Comparison of ENCODE assay signal across 15 cellular contexts in the genomic region with DNA sequence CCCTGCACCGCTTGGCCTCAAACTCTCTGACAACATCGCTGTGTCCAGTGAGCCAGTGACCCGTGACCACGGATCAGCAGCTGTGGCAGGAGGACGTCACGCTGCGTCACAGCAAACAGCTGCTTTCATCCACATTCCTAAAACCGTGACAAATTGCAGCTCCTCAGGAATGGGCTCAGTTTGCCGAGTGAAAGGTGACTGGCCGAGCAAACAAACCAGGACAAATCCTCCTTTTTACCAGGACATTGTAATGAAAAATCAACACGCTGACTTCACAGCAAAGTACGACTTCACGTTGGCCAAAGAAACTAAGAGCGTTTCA. TPM values are rescaled to one million over a fixed set of nuclear protein-coding genes. Genes with fewer than 3 reads are reported as not detected.
DNase-seq lines count a peak whose midpoint lies in the region; ATAC-seq and TF ChIP-seq lines count a peak whose summit lies in the region.
"Had no signal": no experiment of that assay in that cellular context is flagged by ENCODE, and none has a peak within 500 bp of the region (broad histone marks: within the 10 kb centered on the region; RNA-seq: fewer than 3 reads in every experiment).

No MANE protein-coding gene starts in this region.

- H3F3A ChIP-seq in GM23338 (replicated peaks; ENCODE audit: low read depth): no peaks in the 10 kb centered on the region; the same call in 1 of the 2 replicates

- intact Hi-C loops in prostate gland (cut with DNase I): no loop called here

- H3K9me2 ChIP-seq in GM23338 (ENCODE audit: insufficient read depth): no peaks in the 10 kb centered on the region

- H3K27me3 Mint-ChIP-seq in GM23338 (ENCODE audit: insufficient read depth, low read depth, poor library complexity): peaks cover 9% of the 10 kb centered on the region
- H3K27me3 Mint-ChIP-seq: stimulated activated naive CD8-positive, alpha-beta T cell treated with anti-CD3 and anti-CD28 coated beads, Interleukin-15, Interleukin-2, amounts not matched to agents 100 ng/mL and 50 ng/mL, for 24 hours had no signal

- no peak for TF ChIP-seq POLR2A in prostate gland (IDR thresholded peaks at IDR 0.05)

- H3K27ac ChIP-seq in GM23338 (ENCODE audit: low read depth) (peak overlapping the region; percentile 72; the same call in 1 of the 2 replicates), SJSA1 (peak overlapping the region; percentile 68; the same call in 1 of the 2 replicates), prostate gland (peak overlapping the region; percentile 56 to 78)

- no peaks in the 10 kb centered on the region for H3K27me3 ChIP-seq in GM23338 (ENCODE audit: insufficient read depth)
- H3K27me3 ChIP-seq in SJSA1 (replicated peaks): no peaks in the 10 kb centered on the region
- no peaks in the 10 kb centered on the region for H3K27me3 ChIP-seq in prostate gland (replicated peaks; ENCODE audit: insufficient read depth)
- H3K27me3 ChIP-seq: BE2C had no signal

- TF ChIP-seq CTCF in GM23338 (conservative IDR thresholded peaks at IDR 0.05; ENCODE audit: low read depth in 2 of 2) (no peak), prostate gland (IDR thresholded peaks at IDR 0.05) (no peak)

- H3K4me1 ChIP-seq in GM23338 (ENCODE audit: insufficient read depth) (no peaks in the 10 kb centered on the region), SJSA1 (replicated peaks) (peaks cover 22% of the 10 kb centered on the region), prostate gland (replicated peaks) (no peaks in the 10 kb centered on the region)
- H3K4me1 ChIP-seq: BE2C had no signal

- H3K36me3 ChIP-seq in GM23338 (ENCODE audit: insufficient read depth) (peaks cover 5% of the 10 kb centered on the region), SJSA1 (peaks cover 96% of the 10 kb centered on the region), prostate gland (no peaks in the 10 kb centered on the region)
- H3K36me3 ChIP-seq: BE2C had no signal

- no peak overlapping the region for H3K4me3 Mint-ChIP-seq in GM23338
- H3K4me3 Mint-ChIP-seq: activated CD8-positive, alpha-beta T cell treated with anti-CD3 and anti-CD28 coated beads for 36 hours; stimulated activated naive CD8-positive, alpha-beta T cell treated with anti-CD3 and anti-CD28 coated beads, Interleukin-15, Interleukin-2, amounts not matched to agents 100 ng/mL and 50 ng/mL, for 24 hours had no signal

- no peak overlapping the region for H2AFZ ChIP-seq in GM23338

- H3K9me3 Mint-ChIP-seq in GM23338: no peaks in the 10 kb centered on the region
- H3K9me3 Mint-ChIP-seq: activated CD8-positive, alpha-beta T cell treated with anti-CD3 and anti-CD28 coated beads for 36 hours; stimulated activated naive CD8-positive, alpha-beta T cell treated with anti-CD3 and anti-CD28 coated beads, Interleukin-15, Interleukin-2, amounts not matched to agents 100 ng/mL and 50 ng/mL, for 24 hours had no signal

- H4K20me1 ChIP-seq in GM23338 (replicated peaks; ENCODE audit: insufficient read depth): peaks cover 4% of the 10 kb centered on the region; the same call in 1 of the 2 replicates

- no peak for DNase-seq in GM23338 (ENCODE audit: low spot score)
- DNase-seq in SJSA1 (ENCODE audit: low read depth in 1 of 2, low spot score in 2 of 2): peak in 1 of 2 experiments; percentile 44
- DNase-seq in islet precursor cell: peak; percentile 83
- peak; percentile 55 for DNase-seq in prostate gland (ENCODE audit: low spot score)
- no peak for DNase-seq in SW 1271 (lab: John Stamatoyannopoulos, UW)
- DNase-seq in stimulated activated CD4-positive, alpha-beta T cell treated with anti-CD3 and anti-CD28 coated beads, Interleukin-12 subunit alpha, Interleukin-12 subunit beta, amount 100 ng/mL, for 4 hours: no peak
- DNase-seq in cortex of kidney (lab: John Stamatoyannopoulos, UW): no peak
- DNase-seq: activated CD8-positive, alpha-beta T cell treated with anti-CD3 and anti-CD28 coated beads for 36 hours; activated gamma-delta T cell treated with Interleukin-2 at 50 U/mL for 16 hours; BE2C; GDM1; NCI-H2171 treated with DMSO at 0.1 percent for 48 hours; T-helper 9 cell had no signal

- H3K79me2 ChIP-seq in GM23338 (replicated peaks; ENCODE audit: insufficient read depth): peaks cover 4% of the 10 kb centered on the region; the same call in 1 of the 2 replicates

- H3K9me3 ChIP-seq in SJSA1 (replicated peaks) (no peaks in the 10 kb centered on the region), prostate gland (no peaks in the 10 kb centered on the region)
- H3K9me3 ChIP-seq: BE2C had no signal

- H3K4me3 ChIP-seq in GM23338 (no peak overlapping the region), SJSA1 (no peak overlapping the region), prostate gland (no peak overlapping the region)

- H3K4me2 ChIP-seq in GM23338: no peak overlapping the region

- H3K36me3 Mint-ChIP-seq in GM23338 (ENCODE audit: low read depth): peaks cover 46% of the 10 kb centered on the region

- peaks cover 23% of the 10 kb centered on the region for H3K4me1 Mint-ChIP-seq in GM23338

- 72% methylated on average over 14 of the region's 14 CpGs for WGBS in prostate gland

- ATAC-seq in GM23338 (no peak), GM21786 (IDR thresholded peaks at IDR 0.05; ENCODE audit: unreplicated experiment) (no peak)
- ATAC-seq: activated CD8-positive, alpha-beta T cell treated with anti-CD3 and anti-CD28 coated beads for 36 hours had no signal

- peak overlapping the region; percentile 77 for H3K27ac Mint-ChIP-seq in GM23338
- H3K27ac Mint-ChIP-seq: activated CD8-positive, alpha-beta T cell treated with anti-CD3 and anti-CD28 coated beads for 36 hours; stimulated activated naive CD8-positive, alpha-beta T cell treated with anti-CD3 and anti-CD28 coated beads, Interleukin-15, Interleukin-2, amounts not matched to agents 100 ng/mL and 50 ng/mL, for 24 hours had no signal

TF ChIP-seq in GM23338, 12 proteins besides CTCF, POLR2A, EP300 and RAD21 (continues in another document):
- TF ChIP-seq EZH2phosphoT487 (IDR thresholded peaks at IDR 0.05; ENCODE audit: unreplicated experiment) (no peak), STAT1 (IDR thresholded peaks at IDR 0.05; ENCODE audit: unreplicated experiment) (no peak), POLR2AphosphoS5 (IDR thresholded peaks at IDR 0.05; ENCODE audit: low read depth) (no peak), EZH2 (IDR thresholded peaks at IDR 0.05; ENCODE audit: low read depth, unreplicated experiment) (no peak), NANOG (IDR thresholded peaks at IDR 0.05; ENCODE audit: borderline replicate concordance) (no peak), CREB1 (CRISPR knock-in tag; IDR thresholded peaks at IDR 0.05; ENCODE audit: low read depth) (no peak), ZNF114 (CRISPR knock-in tag; IDR thresholded peaks at IDR 0.05) (no peak), JUNB (IDR thresholded peaks at IDR 0.05; ENCODE audit: unreplicated experiment) (no peak)
- TF ChIP-seq, protein P1, sequence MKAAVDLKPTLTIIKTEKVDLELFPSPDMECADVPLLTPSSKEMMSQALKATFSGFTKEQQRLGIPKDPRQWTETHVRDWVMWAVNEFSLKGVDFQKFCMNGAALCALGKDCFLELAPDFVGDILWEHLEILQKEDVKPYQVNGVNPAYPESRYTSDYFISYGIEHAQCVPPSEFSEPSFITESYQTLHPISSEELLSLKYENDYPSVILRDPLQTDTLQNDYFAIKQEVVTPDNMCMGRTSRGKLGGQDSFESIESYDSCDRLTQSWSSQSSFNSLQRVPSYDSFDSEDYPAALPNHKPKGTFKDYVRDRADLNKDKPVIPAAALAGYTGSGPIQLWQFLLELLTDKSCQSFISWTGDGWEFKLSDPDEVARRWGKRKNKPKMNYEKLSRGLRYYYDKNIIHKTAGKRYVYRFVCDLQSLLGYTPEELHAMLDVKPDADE (IDR thresholded peaks at IDR 0.05): no peak
- TF ChIP-seq, protein P2, sequence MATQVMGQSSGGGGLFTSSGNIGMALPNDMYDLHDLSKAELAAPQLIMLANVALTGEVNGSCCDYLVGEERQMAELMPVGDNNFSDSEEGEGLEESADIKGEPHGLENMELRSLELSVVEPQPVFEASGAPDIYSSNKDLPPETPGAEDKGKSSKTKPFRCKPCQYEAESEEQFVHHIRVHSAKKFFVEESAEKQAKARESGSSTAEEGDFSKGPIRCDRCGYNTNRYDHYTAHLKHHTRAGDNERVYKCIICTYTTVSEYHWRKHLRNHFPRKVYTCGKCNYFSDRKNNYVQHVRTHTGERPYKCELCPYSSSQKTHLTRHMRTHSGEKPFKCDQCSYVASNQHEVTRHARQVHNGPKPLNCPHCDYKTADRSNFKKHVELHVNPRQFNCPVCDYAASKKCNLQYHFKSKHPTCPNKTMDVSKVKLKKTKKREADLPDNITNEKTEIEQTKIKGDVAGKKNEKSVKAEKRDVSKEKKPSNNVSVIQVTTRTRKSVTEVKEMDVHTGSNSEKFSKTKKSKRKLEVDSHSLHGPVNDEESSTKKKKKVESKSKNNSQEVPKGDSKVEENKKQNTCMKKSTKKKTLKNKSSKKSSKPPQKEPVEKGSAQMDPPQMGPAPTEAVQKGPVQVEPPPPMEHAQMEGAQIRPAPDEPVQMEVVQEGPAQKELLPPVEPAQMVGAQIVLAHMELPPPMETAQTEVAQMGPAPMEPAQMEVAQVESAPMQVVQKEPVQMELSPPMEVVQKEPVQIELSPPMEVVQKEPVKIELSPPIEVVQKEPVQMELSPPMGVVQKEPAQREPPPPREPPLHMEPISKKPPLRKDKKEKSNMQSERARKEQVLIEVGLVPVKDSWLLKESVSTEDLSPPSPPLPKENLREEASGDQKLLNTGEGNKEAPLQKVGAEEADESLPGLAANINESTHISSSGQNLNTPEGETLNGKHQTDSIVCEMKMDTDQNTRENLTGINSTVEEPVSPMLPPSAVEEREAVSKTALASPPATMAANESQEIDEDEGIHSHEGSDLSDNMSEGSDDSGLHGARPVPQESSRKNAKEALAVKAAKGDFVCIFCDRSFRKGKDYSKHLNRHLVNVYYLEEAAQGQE (IDR thresholded peaks at IDR 0.05; ENCODE audit: unreplicated experiment): no peak

RNA-seq across cellular contexts. Expression of a gene that starts 57.6 kb away (rescaled TPM):
- total RNA-seq in GM23338 (2014; rRNA removed; shearing (Covaris generic)): 216 and 225 TPM in 2 replicates
- 38.5 and 42.2 TPM in 2 replicates for polyA plus RNA-seq in GM23338 (2016; fragmentation: Nextera tagmentation; extraction: Ambion mirVana)
- 199 and 310 TPM in 2 replicates for total RNA-seq in SJSA1 (2014; rRNA removed; shearing (Covaris generic))
- 10 to 100 TPM; 29.5 to 40.8 TPM for total RNA-seq in prostate gland

Comparison
In these comparisons a context has a peak if more than half of its experiments do, and no peak if none do; other contexts are left out.
1. DNase-seq: peak in islet precursor cell (single experiment) and prostate gland (single experiment); none in GM23338 (single experiment), SW 1271 (0 of 2), stimulated activated CD4-positive, alpha-beta T cell treated with anti-CD3 and anti-CD28 coated beads, Interleukin-12 subunit alpha, Interleukin-12 subunit beta, amount 100 ng/mL, for 4 hours (single experiment) and cortex of kidney (single experiment).
2. Peak in every context shown above with its lines, with median percentiles within 50 percentile points of each other: H3K27ac ChIP-seq.